Comparison of ENCODE assay signal across 1 cellular context in the genomic region with DNA sequence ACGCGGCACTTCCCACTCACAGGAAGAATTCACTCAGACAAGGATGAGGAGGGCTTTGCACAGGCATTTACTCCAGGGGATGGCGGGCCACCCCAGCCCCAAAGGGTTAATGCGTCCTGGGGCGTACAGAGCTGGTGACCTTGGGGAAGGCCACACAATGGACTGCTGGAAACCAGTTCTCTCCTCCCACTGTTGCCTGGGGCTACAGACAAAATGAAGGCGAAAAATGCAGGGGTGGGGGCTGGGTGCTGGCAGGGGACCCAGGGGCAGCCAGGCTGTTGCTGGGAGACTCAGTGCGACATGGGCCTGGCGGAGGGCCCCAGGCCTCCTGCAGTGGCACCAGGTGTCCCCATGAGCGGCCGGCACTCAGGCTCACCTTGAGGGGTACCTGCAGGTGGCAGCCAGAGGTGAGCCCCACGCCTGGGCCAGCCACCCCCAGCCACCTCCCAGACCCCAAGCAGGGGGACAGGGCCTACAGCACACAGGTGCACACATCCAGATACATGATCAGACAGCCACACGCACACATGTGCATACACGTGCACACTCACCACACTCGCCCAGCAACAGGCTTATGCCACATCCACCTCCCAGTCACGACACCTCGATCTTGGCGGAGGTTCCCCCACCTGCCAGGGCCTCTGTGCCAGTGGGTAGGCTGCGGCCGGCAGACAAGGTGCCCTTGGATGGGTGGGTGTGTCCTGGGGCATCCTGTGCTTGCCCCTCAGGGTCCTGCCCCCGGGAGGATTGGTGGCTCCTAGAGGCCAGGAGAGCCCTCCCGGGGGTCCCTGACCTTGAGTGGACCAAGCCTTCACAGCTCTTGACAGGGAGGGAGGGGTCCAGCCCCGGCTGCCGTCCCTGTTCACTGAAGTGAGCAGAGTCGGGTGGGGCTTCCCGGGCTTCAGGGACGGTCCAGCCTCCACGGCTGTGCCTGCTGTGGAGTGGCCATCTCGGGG.
TF ChIP-seq lines count a peak whose summit lies in the region.

No MANE protein-coding gene starts in this region.

TF ChIP-seq in HepG2, 621 proteins besides CTCF, POLR2A, EP300 and RAD21 (continued from another document):
- TF ChIP-seq, protein P1, sequence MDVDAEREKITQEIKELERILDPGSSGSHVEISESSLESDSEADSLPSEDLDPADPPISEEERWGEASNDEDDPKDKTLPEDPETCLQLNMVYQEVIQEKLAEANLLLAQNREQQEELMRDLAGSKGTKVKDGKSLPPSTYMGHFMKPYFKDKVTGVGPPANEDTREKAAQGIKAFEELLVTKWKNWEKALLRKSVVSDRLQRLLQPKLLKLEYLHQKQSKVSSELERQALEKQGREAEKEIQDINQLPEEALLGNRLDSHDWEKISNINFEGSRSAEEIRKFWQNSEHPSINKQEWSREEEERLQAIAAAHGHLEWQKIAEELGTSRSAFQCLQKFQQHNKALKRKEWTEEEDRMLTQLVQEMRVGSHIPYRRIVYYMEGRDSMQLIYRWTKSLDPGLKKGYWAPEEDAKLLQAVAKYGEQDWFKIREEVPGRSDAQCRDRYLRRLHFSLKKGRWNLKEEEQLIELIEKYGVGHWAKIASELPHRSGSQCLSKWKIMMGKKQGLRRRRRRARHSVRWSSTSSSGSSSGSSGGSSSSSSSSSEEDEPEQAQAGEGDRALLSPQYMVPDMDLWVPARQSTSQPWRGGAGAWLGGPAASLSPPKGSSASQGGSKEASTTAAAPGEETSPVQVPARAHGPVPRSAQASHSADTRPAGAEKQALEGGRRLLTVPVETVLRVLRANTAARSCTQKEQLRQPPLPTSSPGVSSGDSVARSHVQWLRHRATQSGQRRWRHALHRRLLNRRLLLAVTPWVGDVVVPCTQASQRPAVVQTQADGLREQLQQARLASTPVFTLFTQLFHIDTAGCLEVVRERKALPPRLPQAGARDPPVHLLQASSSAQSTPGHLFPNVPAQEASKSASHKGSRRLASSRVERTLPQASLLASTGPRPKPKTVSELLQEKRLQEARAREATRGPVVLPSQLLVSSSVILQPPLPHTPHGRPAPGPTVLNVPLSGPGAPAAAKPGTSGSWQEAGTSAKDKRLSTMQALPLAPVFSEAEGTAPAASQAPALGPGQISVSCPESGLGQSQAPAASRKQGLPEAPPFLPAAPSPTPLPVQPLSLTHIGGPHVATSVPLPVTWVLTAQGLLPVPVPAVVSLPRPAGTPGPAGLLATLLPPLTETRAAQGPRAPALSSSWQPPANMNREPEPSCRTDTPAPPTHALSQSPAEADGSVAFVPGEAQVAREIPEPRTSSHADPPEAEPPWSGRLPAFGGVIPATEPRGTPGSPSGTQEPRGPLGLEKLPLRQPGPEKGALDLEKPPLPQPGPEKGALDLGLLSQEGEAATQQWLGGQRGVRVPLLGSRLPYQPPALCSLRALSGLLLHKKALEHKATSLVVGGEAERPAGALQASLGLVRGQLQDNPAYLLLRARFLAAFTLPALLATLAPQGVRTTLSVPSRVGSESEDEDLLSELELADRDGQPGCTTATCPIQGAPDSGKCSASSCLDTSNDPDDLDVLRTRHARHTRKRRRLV (CRISPR knock-in tag; IDR thresholded peaks at IDR 0.05) = peak; percentile 13; the same call in 1 of the 2 replicates
- TF ChIP-seq ZNF7 (CRISPR knock-in tag; IDR thresholded peaks at IDR 0.05) (no peak), YY1 (IDR thresholded peaks at IDR 0.05; ENCODE audit: insufficient read depth, insufficient replicate concordance, low read depth, low read length) (peak; percentile 72), WIZ (CRISPR knock-in tag; IDR thresholded peaks at IDR 0.05) (no peak), ESRRA (CRISPR knock-in tag; IDR thresholded peaks at IDR 0.05; ENCODE audit: low read depth) (peak; percentile 43; the same call in 1 of the 2 replicates), ZMYM3 (CRISPR knock-in tag; IDR thresholded peaks at IDR 0.05) (no peak), ZNF607 (CRISPR knock-in tag; IDR thresholded peaks at IDR 0.05; ENCODE audit: borderline replicate concordance) (no peak), ZNF780A (CRISPR knock-in tag; IDR thresholded peaks at IDR 0.05) (no peak), PHF21A (CRISPR knock-in tag; IDR thresholded peaks at IDR 0.05) (peak; percentile 37), ZNF235 (CRISPR knock-in tag; IDR thresholded peaks at IDR 0.05; ENCODE audit: borderline replicate concordance) (0 out of 2 replicates have a peak, but pooled peaks have one; percentile 43), MED8 (CRISPR knock-in tag; IDR thresholded peaks at IDR 0.05; ENCODE audit: insufficient replicate concordance) (no peak), ZNF792 (CRISPR knock-in tag; IDR thresholded peaks at IDR 0.05) (no peak), EED (CRISPR knock-in tag; IDR thresholded peaks at IDR 0.05) (peak; percentile 32; the same call in 1 of the 2 replicates), ZNF850 (CRISPR knock-in tag; conservative IDR thresholded peaks at IDR 0.05) (no peak), SAP130 (CRISPR knock-in tag; IDR thresholded peaks at IDR 0.05; ENCODE audit: low read depth) (peak; percentile 56), MTF2 (CRISPR knock-in tag; IDR thresholded peaks at IDR 0.05; ENCODE audit: borderline replicate concordance) (no peak), AKAP8 (CRISPR knock-in tag; IDR thresholded peaks at IDR 0.05) (0 out of 2 replicates have a peak, but pooled peaks have one; percentile 30), GLI4 (CRISPR knock-in tag; IDR thresholded peaks at IDR 0.05; ENCODE audit: borderline replicate concordance) (no peak), POGZ (CRISPR knock-in tag; IDR thresholded peaks at IDR 0.05) (no peak), NFATC3 (CRISPR knock-in tag; IDR thresholded peaks at IDR 0.05) (no peak), ETV5 (CRISPR knock-in tag; IDR thresholded peaks at IDR 0.05; ENCODE audit: borderline replicate concordance) (no peak), ZNF598 (CRISPR knock-in tag; IDR thresholded peaks at IDR 0.05; ENCODE audit: borderline replicate concordance) (peak; percentile 36; the same call in 1 of the 2 replicates), ZNF652 (CRISPR knock-in tag; IDR thresholded peaks at IDR 0.05; ENCODE audit: borderline replicate concordance, low read depth) (peak; percentile 98), ZNF720 (CRISPR knock-in tag; IDR thresholded peaks at IDR 0.05) (no peak), ZNF530 (CRISPR knock-in tag; IDR thresholded peaks at IDR 0.05; ENCODE audit: low read depth) (no peak), ZNF839 (CRISPR knock-in tag; IDR thresholded peaks at IDR 0.05; ENCODE audit: borderline replicate concordance) (no peak), ZNF331 (CRISPR knock-in tag; IDR thresholded peaks at IDR 0.05) (no peak)
- TF ChIP-seq, protein P2, sequence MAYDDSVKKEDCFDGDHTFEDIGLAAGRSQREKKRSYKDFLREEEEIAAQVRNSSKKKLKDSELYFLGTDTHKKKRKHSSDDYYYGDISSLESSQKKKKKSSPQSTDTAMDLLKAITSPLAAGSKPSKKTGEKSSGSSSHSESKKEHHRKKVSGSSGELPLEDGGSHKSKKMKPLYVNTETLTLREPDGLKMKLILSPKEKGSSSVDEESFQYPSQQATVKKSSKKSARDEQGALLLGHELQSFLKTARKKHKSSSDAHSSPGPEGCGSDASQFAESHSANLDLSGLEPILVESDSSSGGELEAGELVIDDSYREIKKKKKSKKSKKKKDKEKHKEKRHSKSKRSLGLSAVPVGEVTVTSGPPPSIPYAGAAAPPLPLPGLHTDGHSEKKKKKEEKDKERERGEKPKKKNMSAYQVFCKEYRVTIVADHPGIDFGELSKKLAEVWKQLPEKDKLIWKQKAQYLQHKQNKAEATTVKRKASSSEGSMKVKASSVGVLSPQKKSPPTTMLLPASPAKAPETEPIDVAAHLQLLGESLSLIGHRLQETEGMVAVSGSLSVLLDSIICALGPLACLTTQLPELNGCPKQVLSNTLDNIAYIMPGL (CRISPR knock-in tag; IDR thresholded peaks at IDR 0.05; ENCODE audit: borderline replicate concordance in 1 of 2, low read depth in 1 of 2) = no peak
- TF ChIP-seq, protein P3, sequence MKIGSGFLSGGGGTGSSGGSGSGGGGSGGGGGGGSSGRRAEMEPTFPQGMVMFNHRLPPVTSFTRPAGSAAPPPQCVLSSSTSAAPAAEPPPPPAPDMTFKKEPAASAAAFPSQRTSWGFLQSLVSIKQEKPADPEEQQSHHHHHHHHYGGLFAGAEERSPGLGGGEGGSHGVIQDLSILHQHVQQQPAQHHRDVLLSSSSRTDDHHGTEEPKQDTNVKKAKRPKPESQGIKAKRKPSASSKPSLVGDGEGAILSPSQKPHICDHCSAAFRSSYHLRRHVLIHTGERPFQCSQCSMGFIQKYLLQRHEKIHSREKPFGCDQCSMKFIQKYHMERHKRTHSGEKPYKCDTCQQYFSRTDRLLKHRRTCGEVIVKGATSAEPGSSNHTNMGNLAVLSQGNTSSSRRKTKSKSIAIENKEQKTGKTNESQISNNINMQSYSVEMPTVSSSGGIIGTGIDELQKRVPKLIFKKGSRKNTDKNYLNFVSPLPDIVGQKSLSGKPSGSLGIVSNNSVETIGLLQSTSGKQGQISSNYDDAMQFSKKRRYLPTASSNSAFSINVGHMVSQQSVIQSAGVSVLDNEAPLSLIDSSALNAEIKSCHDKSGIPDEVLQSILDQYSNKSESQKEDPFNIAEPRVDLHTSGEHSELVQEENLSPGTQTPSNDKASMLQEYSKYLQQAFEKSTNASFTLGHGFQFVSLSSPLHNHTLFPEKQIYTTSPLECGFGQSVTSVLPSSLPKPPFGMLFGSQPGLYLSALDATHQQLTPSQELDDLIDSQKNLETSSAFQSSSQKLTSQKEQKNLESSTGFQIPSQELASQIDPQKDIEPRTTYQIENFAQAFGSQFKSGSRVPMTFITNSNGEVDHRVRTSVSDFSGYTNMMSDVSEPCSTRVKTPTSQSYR (CRISPR knock-in tag; IDR thresholded peaks at IDR 0.05; ENCODE audit: borderline replicate concordance) = peak; percentile 56; the same call in 1 of the 2 replicates
- TF ChIP-seq, protein P4, sequence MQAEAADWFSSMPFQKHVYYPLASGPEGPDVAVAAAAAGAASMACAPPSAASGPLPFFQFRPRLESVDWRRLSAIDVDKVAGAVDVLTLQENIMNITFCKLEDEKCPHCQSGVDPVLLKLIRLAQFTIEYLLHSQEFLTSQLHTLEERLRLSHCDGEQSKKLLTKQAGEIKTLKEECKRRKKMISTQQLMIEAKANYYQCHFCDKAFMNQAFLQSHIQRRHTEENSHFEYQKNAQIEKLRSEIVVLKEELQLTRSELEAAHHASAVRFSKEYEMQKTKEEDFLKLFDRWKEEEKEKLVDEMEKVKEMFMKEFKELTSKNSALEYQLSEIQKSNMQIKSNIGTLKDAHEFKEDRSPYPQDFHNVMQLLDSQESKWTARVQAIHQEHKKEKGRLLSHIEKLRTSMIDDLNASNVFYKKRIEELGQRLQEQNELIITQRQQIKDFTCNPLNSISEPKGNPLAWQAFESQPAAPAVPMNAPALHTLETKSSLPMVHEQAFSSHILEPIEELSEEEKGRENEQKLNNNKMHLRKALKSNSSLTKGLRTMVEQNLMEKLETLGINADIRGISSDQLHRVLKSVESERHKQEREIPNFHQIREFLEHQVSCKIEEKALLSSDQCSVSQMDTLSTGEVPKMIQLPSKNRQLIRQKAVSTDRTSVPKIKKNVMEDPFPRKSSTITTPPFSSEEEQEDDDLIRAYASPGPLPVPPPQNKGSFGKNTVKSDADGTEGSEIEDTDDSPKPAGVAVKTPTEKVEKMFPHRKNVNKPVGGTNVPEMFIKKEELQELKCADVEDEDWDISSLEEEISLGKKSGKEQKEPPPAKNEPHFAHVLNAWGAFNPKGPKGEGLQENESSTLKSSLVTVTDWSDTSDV (CRISPR knock-in tag; IDR thresholded peaks at IDR 0.05) = 0 out of 2 replicates have a peak, but pooled peaks have one; percentile 52
- TF ChIP-seq, protein P5, sequence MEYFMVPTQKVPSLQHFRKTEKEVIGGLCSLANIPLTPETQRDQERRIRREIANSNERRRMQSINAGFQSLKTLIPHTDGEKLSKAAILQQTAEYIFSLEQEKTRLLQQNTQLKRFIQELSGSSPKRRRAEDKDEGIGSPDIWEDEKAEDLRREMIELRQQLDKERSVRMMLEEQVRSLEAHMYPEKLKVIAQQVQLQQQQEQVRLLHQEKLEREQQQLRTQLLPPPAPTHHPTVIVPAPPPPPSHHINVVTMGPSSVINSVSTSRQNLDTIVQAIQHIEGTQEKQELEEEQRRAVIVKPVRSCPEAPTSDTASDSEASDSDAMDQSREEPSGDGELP (IDR thresholded peaks at IDR 0.05; ENCODE audit: borderline replicate concordance, low read depth) = 0 out of 2 replicates have a peak, but pooled peaks have one; percentile 9
- TF ChIP-seq, protein P6, sequence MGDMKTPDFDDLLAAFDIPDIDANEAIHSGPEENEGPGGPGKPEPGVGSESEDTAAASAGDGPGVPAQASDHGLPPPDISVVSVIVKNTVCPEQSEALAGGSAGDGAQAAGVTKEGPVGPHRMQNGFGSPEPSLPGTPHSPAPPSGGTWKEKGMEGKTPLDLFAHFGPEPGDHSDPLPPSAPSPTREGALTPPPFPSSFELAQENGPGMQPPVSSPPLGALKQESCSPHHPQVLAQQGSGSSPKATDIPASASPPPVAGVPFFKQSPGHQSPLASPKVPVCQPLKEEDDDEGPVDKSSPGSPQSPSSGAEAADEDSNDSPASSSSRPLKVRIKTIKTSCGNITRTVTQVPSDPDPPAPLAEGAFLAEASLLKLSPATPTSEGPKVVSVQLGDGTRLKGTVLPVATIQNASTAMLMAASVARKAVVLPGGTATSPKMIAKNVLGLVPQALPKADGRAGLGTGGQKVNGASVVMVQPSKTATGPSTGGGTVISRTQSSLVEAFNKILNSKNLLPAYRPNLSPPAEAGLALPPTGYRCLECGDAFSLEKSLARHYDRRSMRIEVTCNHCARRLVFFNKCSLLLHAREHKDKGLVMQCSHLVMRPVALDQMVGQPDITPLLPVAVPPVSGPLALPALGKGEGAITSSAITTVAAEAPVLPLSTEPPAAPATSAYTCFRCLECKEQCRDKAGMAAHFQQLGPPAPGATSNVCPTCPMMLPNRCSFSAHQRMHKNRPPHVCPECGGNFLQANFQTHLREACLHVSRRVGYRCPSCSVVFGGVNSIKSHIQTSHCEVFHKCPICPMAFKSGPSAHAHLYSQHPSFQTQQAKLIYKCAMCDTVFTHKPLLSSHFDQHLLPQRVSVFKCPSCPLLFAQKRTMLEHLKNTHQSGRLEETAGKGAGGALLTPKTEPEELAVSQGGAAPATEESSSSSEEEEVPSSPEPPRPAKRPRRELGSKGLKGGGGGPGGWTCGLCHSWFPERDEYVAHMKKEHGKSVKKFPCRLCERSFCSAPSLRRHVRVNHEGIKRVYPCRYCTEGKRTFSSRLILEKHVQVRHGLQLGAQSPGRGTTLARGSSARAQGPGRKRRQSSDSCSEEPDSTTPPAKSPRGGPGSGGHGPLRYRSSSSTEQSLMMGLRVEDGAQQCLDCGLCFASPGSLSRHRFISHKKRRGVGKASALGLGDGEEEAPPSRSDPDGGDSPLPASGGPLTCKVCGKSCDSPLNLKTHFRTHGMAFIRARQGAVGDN (CRISPR knock-in tag; IDR thresholded peaks at IDR 0.05) = peak; percentile 26; the same call in 1 of the 2 replicates
TF ChIP-seq in HepG2: peak in this region for 69.
